Comparison of ENCODE assay signal across 8 cellular contexts in the genomic region with DNA sequence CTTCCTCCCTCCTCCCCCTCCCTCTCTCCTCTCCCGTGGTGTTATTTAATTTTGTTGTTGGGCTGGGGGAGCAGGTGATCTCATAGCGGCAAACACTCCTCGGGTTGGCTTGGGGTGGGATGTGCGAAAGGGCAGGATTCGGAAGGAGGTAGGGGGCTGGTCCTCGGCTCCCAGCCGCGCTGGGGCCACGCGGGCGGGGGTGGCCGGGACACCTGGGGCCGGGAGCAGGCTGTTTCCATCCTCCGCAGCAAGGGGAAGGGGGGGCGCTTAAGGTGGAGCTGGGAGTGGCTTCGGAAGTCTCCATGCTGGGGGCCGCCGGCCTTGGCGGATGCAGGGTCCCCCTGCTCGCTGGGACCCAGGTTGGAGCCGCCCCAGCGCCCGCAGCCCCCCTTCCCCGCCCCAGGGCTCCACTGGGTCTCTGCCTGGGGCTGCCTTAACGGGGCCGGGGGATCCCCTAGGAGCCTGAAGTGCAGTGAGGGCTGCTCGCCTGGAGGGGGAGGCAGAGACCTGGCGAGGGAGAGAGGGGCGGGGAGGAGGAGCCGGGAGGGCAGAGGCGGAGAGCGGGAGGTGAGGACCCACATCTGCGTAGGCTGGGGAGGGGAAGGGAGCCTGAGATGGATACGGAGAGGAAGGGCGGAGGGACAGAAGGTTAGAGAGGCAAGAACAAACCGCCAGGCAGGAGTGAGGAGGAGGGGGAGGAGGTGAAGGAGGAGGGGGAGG. TPM values are rescaled to one million over a fixed set of nuclear protein-coding genes. Genes with fewer than 3 reads are reported as not detected.
DNase-seq lines count a peak whose midpoint lies in the region; ATAC-seq, FAIRE-seq and TF ChIP-seq lines count a peak whose summit lies in the region.

No MANE protein-coding gene starts in this region.

- peaks cover 0 to 23% of the 10 kb centered on the region in 2 donors for H3K4me1 ChIP-seq in right atrium auricular region

- no peaks in the 10 kb centered on the region for H3K9me3 ChIP-seq in right atrium auricular region

- TF ChIP-seq CTCF in GM06990 (IDR thresholded peaks at IDR 0.05; ENCODE audit: insufficient read depth, low read length, poor library complexity, severe bottlenecking): peak; percentile 96
- TF ChIP-seq CTCF in right atrium auricular region (IDR thresholded peaks at IDR 0.05): peak; percentile 79 to 95

- peak overlapping the region; percentile 91 to 92 for H3K27ac Mint-ChIP-seq in T-cell

- CTCF ChIA-PET in T-cell (lab: Charles Lee): interaction anchor here in 1 of 2 donors (0.6 to 1.9 kb wide), 3 partner anchors 29 to 312 kb away, joined by 3 to 8 read pairs (median 7); no protein-coding TSS in a partner anchor

- POLR2A ChIA-PET in T-cell (lab: Charles Lee): no interaction called here

- FAIRE-seq in urothelium cell line (lab: Jason Lieb, UNC): no peak

- H3K36me3 ChIP-seq in GM06990 (ENCODE audit: control insufficient read depth, insufficient read depth, low read length): no peaks in the 10 kb centered on the region
- H3K36me3 ChIP-seq in right atrium auricular region: no peaks in the 10 kb centered on the region

- H3K27ac ChIP-seq in right atrium auricular region: peak overlapping the region; percentile 79 to 81

- ATAC-seq in HG02678 (IDR thresholded peaks at IDR 0.05; ENCODE audit: unreplicated experiment) (peak; percentile 87), T-cell (replicated peaks in 1 of 4) (peak; percentile 81 to 91 (median 85))

- H3K4me3 Mint-ChIP-seq in T-cell: peak overlapping the region; percentile 80 to 99 (median 90)

- H3K27me3 ChIP-seq in GM06990 (replicated peaks; ENCODE audit: control insufficient read depth, insufficient read depth, low read length): no peaks in the 10 kb centered on the region
- H3K27me3 ChIP-seq in right atrium auricular region: no peaks in the 10 kb centered on the region

- H3K36me3 Mint-ChIP-seq in T-cell: no peaks in the 10 kb centered on the region

- peaks cover 43 to 52% (median 49%) of the 10 kb centered on the region in 3 donors for H3K4me1 Mint-ChIP-seq in T-cell

- H3K9me3 Mint-ChIP-seq in T-cell: no peaks in the 10 kb centered on the region

- DNase-seq in GM06990 (ENCODE audit: extremely low read depth, insufficient read length): peak; percentile 85
- peak; percentile 94 for DNase-seq in NCI-H146 (lab: John Stamatoyannopoulos, UW)
- DNase-seq in T-cell: peak; percentile 87 to 95 (median 92)
- DNase-seq in amniotic epithelial cell (ENCODE audit: low read depth): peak; percentile 84
- DNase-seq in right atrium auricular region (ENCODE audit: low spot score): peak; percentile 88
- peak; percentile 91 for DNase-seq in putamen (ENCODE audit: low spot score)
- DNase-seq in urothelium cell line (ENCODE audit: low spot score): peak; percentile 90

- peak overlapping the region; percentile 64 for H3K4me3 ChIP-seq in GM06990 (replicated peaks; ENCODE audit: low read depth, low read length)
- peak overlapping the region; percentile 47 to 57 for H3K4me3 ChIP-seq in right atrium auricular region

- no peaks in the 10 kb centered on the region for H3K27me3 Mint-ChIP-seq in T-cell

RNA-seq across cellular contexts. Expression of a gene that starts 0.4 kb away (rescaled TPM):
- total RNA-seq in T-cell (10 to 100 TPM in 4 of 5 donors, 1 to 10 TPM in 1; 8.0 to 18.5 (median 11.0) TPM), right atrium auricular region (10 to 100 TPM in 1 of 2 donors, 1 to 10 TPM in 1; 3.4 to 13.3 TPM)

RNA-seq across cellular contexts. Expression of a gene that starts 9.2 kb away (rescaled TPM):
- total RNA-seq in T-cell: 10 to 100 TPM; 24.5 to 57.2 (median 56.0) TPM
- total RNA-seq in right atrium auricular region: 1 to 10 TPM; 2.8 to 5.9 TPM

RNA-seq across cellular contexts. Expression of a gene that starts 26.5 kb away (rescaled TPM):
- 1 to 10 TPM; 2.2 to 4.2 (median 3.5) TPM for total RNA-seq in T-cell
- total RNA-seq in right atrium auricular region: under 1 TPM in 1 of 2 donors, not detected in 1; 0.16 TPM

RNA-seq across cellular contexts. Expression of a gene that starts 27.0 kb away (rescaled TPM):
- 10 to 100 TPM; 18.0 to 37.0 (median 31.8) TPM for total RNA-seq in T-cell
- total RNA-seq in right atrium auricular region: 1 to 10 TPM; 6.2 to 8.0 TPM

RNA-seq across cellular contexts. Expression of a gene that starts 27.4 kb away (rescaled TPM):
- total RNA-seq in T-cell (1,000 to 10,000 TPM; 2,370 to 2,784 (median 2,662) TPM), right atrium auricular region (1,000 to 10,000 TPM in 1 of 2 donors, 100 to 1,000 TPM in 1; 846 to 1,334 TPM)

Comparison
In these comparisons a context has a peak if more than half of its experiments do, and no peak if none do; other contexts are left out.
1. Peak in every context shown above with its lines: DNase-seq, ATAC-seq, H3K4me3 ChIP-seq and H3K27ac ChIP-seq.